ENCODE assay signal across 8 cellular contexts in genomic region chr12:6944381-6945186, GRCh38.
DNase-seq lines count a peak whose midpoint lies in the region; ATAC-seq and TF ChIP-seq lines count a peak whose summit lies in the region.

No MANE protein-coding gene starts in this region.

- TF ChIP-seq RAD21 in Ishikawa (IDR thresholded peaks at IDR 0.05; ENCODE audit: low read depth), result peak; percentile 94

- TF ChIP-seq EP300 in Ishikawa (IDR thresholded peaks at IDR 0.05; ENCODE audit: borderline replicate concordance), result no peak

- peaks cover 10 to 14% of the 10 kb centered on the region in 2 donors for H3K36me3 ChIP-seq in mucosa of rectum (ENCODE audit: control insufficient read depth in 2 of 2, insufficient read depth in 2 of 2, low read length in 2 of 2)

- peaks cover 77% of the 10 kb centered on the region for H3K4me1 Mint-ChIP-seq in activated T-cell treated with anti-CD3 and anti-CD28 coated beads, Interleukin-2, amount 50 U/mL, for 24 hours (ENCODE audit: low read depth)

- DNase-seq in D341Med (ENCODE audit: low spot score) (peak; percentile 85), OCI-M1 (lab: John Stamatoyannopoulos, UW) (peak; percentile 97), erythroblast (lab: John Stamatoyannopoulos, UW) (peak; percentile 92 to 94)
- peak; percentile 90 for DNase-seq in activated T-cell treated with anti-CD3 and anti-CD28 coated beads, Interleukin-2, amount 50 U/mL, for 24 hours
- peak; percentile 90 for DNase-seq in stimulated activated CD8-positive, alpha-beta memory T cell treated with anti-CD3 and anti-CD28 coated beads, Interleukin-4, amount 100 ng/mL, for 48 hours

- H3K9me3 Mint-ChIP-seq in activated T-cell treated with anti-CD3 and anti-CD28 coated beads, Interleukin-2, amount 50 U/mL, for 24 hours, result no peaks in the 10 kb centered on the region

- no peaks in the 10 kb centered on the region for H3K9me3 ChIP-seq in mucosa of rectum (ENCODE audit: control insufficient read depth in 2 of 2, low read length in 2 of 2)

- peak overlapping the region; percentile 98 to 100 for H3K27ac ChIP-seq in mucosa of rectum (ENCODE audit: low read depth in 2 of 2, low read length in 2 of 2)

- H3K27ac Mint-ChIP-seq in activated T-cell treated with anti-CD3 and anti-CD28 coated beads, Interleukin-2, amount 50 U/mL, for 24 hours, result peak overlapping the region; percentile 98

- H3K27me3 Mint-ChIP-seq in activated T-cell treated with anti-CD3 and anti-CD28 coated beads, Interleukin-2, amount 50 U/mL, for 24 hours, result no peaks in the 10 kb centered on the region

- no peaks in the 10 kb centered on the region for H3K27me3 ChIP-seq in mucosa of rectum (ENCODE audit: control insufficient read depth in 2 of 2, insufficient read depth in 2 of 2, low read length in 2 of 2)

- H3K4me3 Mint-ChIP-seq in activated T-cell treated with anti-CD3 and anti-CD28 coated beads, Interleukin-2, amount 50 U/mL, for 24 hours, result peak overlapping the region; percentile 85

- H3K9ac ChIP-seq in mucosa of rectum (ENCODE audit: low read depth in 1 of 2, low read length in 2 of 2), result peak overlapping the region; percentile 96 to 97

- ATAC-seq in GM21515 (IDR thresholded peaks at IDR 0.05; ENCODE audit: unreplicated experiment), result peak; percentile 39

- no peak for TF ChIP-seq POLR2A in erythroblast (IDR thresholded peaks at IDR 0.05; ENCODE audit: low read length)

- peaks cover 41 to 44% of the 10 kb centered on the region in 2 donors for H3K4me1 ChIP-seq in mucosa of rectum (ENCODE audit: control insufficient read depth in 2 of 2, insufficient read depth in 2 of 2, low read length in 2 of 2)

- peak overlapping the region; percentile 88 to 91 for H3K4me3 ChIP-seq in mucosa of rectum (ENCODE audit: low read length in 2 of 2)

- peaks cover 59% of the 10 kb centered on the region for H3K36me3 Mint-ChIP-seq in activated T-cell treated with anti-CD3 and anti-CD28 coated beads, Interleukin-2, amount 50 U/mL, for 24 hours (ENCODE audit: low read depth)

TF ChIP-seq in Ishikawa, 13 proteins besides CTCF, POLR2A, EP300 and RAD21:
- 0 out of 2 replicates have a peak, but pooled peaks have one; percentile 16 for TF ChIP-seq FOXM1 (IDR thresholded peaks at IDR 0.05; ENCODE audit: borderline replicate concordance, low read depth)
- TF ChIP-seq CEBPB (IDR thresholded peaks at IDR 0.05), result 0 out of 2 replicates have a peak, but pooled peaks have one; percentile 2
- no peak for TF ChIP-seq EGR1 (IDR thresholded peaks at IDR 0.05)
- no peak; the same call in 1 of the 2 replicates for TF ChIP-seq TCF12 (IDR thresholded peaks at IDR 0.05; ENCODE audit: low read depth)
- TF ChIP-seq USF1 (IDR thresholded peaks at IDR 0.05), result no peak
- TF ChIP-seq ZBTB7A (IDR thresholded peaks at IDR 0.05; ENCODE audit: low read depth), result no peak; the same call in 1 of the 2 replicates
- TF ChIP-seq NFIC (IDR thresholded peaks at IDR 0.05), result peak; percentile 49
- no peak for TF ChIP-seq TAF1 (IDR thresholded peaks at IDR 0.05; ENCODE audit: low read depth)
- no peak for TF ChIP-seq REST (IDR thresholded peaks at IDR 0.05; ENCODE audit: low read depth)
- TF ChIP-seq CREB1 (IDR thresholded peaks at IDR 0.05; ENCODE audit: low read depth), result no peak
- peak; percentile 35 for TF ChIP-seq TEAD4 (IDR thresholded peaks at IDR 0.05)
- peak; percentile 84 for TF ChIP-seq MAX (IDR thresholded peaks at IDR 0.05)
- peak; percentile 48; the same call in 1 of the 2 replicates for TF ChIP-seq YY1 (IDR thresholded peaks at IDR 0.05; ENCODE audit: low read depth)
TF ChIP-seq in Ishikawa: peak in this region for 6.

Comparison
In these comparisons a context has a peak if more than half of its experiments do, and no peak if none do; other contexts are left out.
1. Peak in every context shown above with its lines: DNase-seq, ATAC-seq, H3K4me3 ChIP-seq and H3K27ac ChIP-seq.